Comparison of ENCODE assay signal across 7 cellular contexts in genomic region chr16:12030078-12030725, GRCh38. TPM values are rescaled to one million over a fixed set of nuclear protein-coding genes. Genes with fewer than 3 reads are reported as not detected.
A peak's percentile ranks its signal among the peaks of the same experiment; 100 is the strongest.
DNase-seq lines count a peak whose midpoint lies in the region; ATAC-seq and TF ChIP-seq lines count a peak whose summit lies in the region.
"Not testable (repeated sequence)": the region's sequence is repeated elsewhere in the genome, so short reads cannot be mapped to it uniquely, and the experiment has no call there.

No MANE protein-coding gene starts in this region.

- not testable (repeated sequence) for H3K27ac ChIP-seq in Panc1 (ENCODE audit: low read length)
- H3K27ac ChIP-seq in osteoblast (ENCODE audit: low read depth, low read length) = peak overlapping the region; percentile 84

- CTCF ChIA-PET in Panc1 (lab: Charles Lee) = not testable (repeated sequence)

- not testable (repeated sequence) for H3K27me3 Mint-ChIP-seq in IgD-negative memory B cell

- BruUV-seq in Panc1 (replicated peaks; lab: Mats Ljungman, UMichigan) = not testable (repeated sequence)

- in situ Hi-C loops in Caki2 (cut with HindIII; ENCODE audit: low pct_unique_long_range_greater_than_20kb, low sequenced_read_pairs); Panc1 (cut with HindIII; ENCODE audit: low pct_unique_long_range_greater_than_20kb, low sequenced_read_pairs); astrocyte of the cerebellum (cut with HindIII; ENCODE audit: low sequenced_read_pairs): not testable (repeated sequence)

- not testable (repeated sequence) for H3K9me3 ChIP-seq in Panc1 (ENCODE audit: control insufficient read depth, insufficient read depth, low read depth, low read length); osteoblast (ENCODE audit: low read depth, low read length)

- TF ChIP-seq CTCF in Panc1 (IDR thresholded peaks at IDR 0.05); astrocyte of the cerebellum (IDR thresholded peaks at IDR 0.05; ENCODE audit: low read depth, low read length, missing control alignments); epithelial cell of esophagus (IDR thresholded peaks at IDR 0.05; ENCODE audit: insufficient read depth, low read depth, low read length, missing control alignments); osteoblast (IDR thresholded peaks at IDR 0.05; ENCODE audit: extremely low read depth, low read depth, low read length): not testable (repeated sequence)

- POLR2A ChIA-PET in Panc1 (lab: Charles Lee) = not testable (repeated sequence)

- not testable (repeated sequence) for H3K4me3 ChIP-seq in Panc1 (ENCODE audit: low read depth in 2 of 2, low read length in 2 of 2); astrocyte of the cerebellum (ENCODE audit: low read depth, low read length); epithelial cell of esophagus (ENCODE audit: low read length); osteoblast (ENCODE audit: insufficient read depth, low read length)

- H3K79me2 ChIP-seq in osteoblast (ENCODE audit: insufficient read depth, low read length) = not testable (repeated sequence)

- DNase-seq in Caki2 (ENCODE audit: low read depth) (peak; percentile 77), astrocyte of the cerebellum (ENCODE audit: low read depth) (peak; percentile 22), epithelial cell of esophagus (ENCODE audit: low read depth) (peak; percentile 87), glomerular visceral epithelial cell (ENCODE audit: extremely low spot score) (peak; percentile 37)
- not testable (repeated sequence) for DNase-seq in Panc1 (ENCODE audit: low read depth, low spot score); osteoblast (ENCODE audit: insufficient read length, low spot score, missing footprints)

- intact Hi-C loops in Panc1 (cut with micrococcal nuclease; ENCODE audit: unreplicated experiment) = not testable (repeated sequence)

- peak overlapping the region; percentile 32 for H2AFZ ChIP-seq in osteoblast (ENCODE audit: low read length)

- H3K4me3 Mint-ChIP-seq in IgD-negative memory B cell = peak overlapping the region in 2 of 4 donors; percentile 35 to 51

- peak; percentile 53; the same call in 1 of the 2 replicates for ATAC-seq in Panc1

- peaks cover 41 to 48% (median 45%) of the 10 kb centered on the region in 3 donors for H3K4me1 Mint-ChIP-seq in IgD-negative memory B cell

- H3K9me3 Mint-ChIP-seq in IgD-negative memory B cell = not testable (repeated sequence)

- H3K27me3 ChIP-seq in Panc1 (ENCODE audit: control insufficient read depth, insufficient read depth, low read length); osteoblast (ENCODE audit: insufficient read depth, low read length): not testable (repeated sequence)

- not testable (repeated sequence) for H3K36me3 ChIP-seq in Panc1 (ENCODE audit: control insufficient read depth, insufficient read depth, low read length); osteoblast (ENCODE audit: insufficient read depth, low read length)

- H3K27ac Mint-ChIP-seq in IgD-negative memory B cell = peak overlapping the region in 2 of 3 donors; percentile 0 to 52

- not testable (repeated sequence) for H3K4me1 ChIP-seq in Panc1 (ENCODE audit: control insufficient read depth, insufficient read depth, low read length); osteoblast (ENCODE audit: insufficient read depth, low read length)

- H3K36me3 Mint-ChIP-seq in IgD-negative memory B cell = peaks cover 16% of the 10 kb centered on the region

- H3K4me2 ChIP-seq in osteoblast (ENCODE audit: insufficient read depth, low read length) = peak overlapping the region; percentile 54

- H4K20me1 ChIP-seq in osteoblast (ENCODE audit: insufficient read depth, low read length) = not testable (repeated sequence)

RNA-seq across cellular contexts. Expression of gene SNX29, which starts 53.7 kb away (rescaled TPM):
- total RNA-seq in Caki2 (2014; rRNA removed; shearing (Covaris generic); ENCODE audit: low replicate concordance) = 47.8 and 72.1 TPM in 2 replicates
- 68.3 TPM for polyA plus RNA-seq in IgD-negative memory B cell
- total RNA-seq in Panc1 (2021; ENCODE audit: unreplicated experiment) (8.5 TPM), osteoblast (30.8 and 34.5 TPM in 2 replicates)
- polyA plus RNA-seq in Panc1 (2012; ENCODE audit: insufficient read length) = 4.9 TPM
